8 cellular contexts compared by ENCODE assay signal in genomic region chr2:230865324-230865765, GRCh38. TPM values are rescaled to one million over a fixed set of nuclear protein-coding genes. Genes with fewer than 3 reads are reported as not detected.
A peak's percentile ranks its signal among the peaks of the same experiment; 100 is the strongest.
DNase-seq lines count a peak whose midpoint lies in the region; ATAC-seq and TF ChIP-seq lines count a peak whose summit lies in the region.

No MANE protein-coding gene starts in this region.

- no peaks in the 10 kb centered on the region for H3K27me3 ChIP-seq in CD4-positive, CD25-positive, alpha-beta regulatory T cell (ENCODE audit: control insufficient read depth, insufficient read depth, low read length)
- H3K27me3 ChIP-seq in KMS-11 (ENCODE audit: insufficient read depth, low read depth), result no peaks in the 10 kb centered on the region; the same call in 1 of the 2 replicates
- peaks cover 0 to 7% of the 10 kb centered on the region in 2 donors for H3K27me3 ChIP-seq in duodenal mucosa (ENCODE audit: control insufficient read depth in 1 of 2, insufficient read depth in 2 of 2, low read length in 2 of 2)

- H3K27ac Mint-ChIP-seq in CD4-positive, CD25-positive, alpha-beta regulatory T cell, result peak overlapping the region in 2 of 3 donors; percentile 46 to 71
- peak overlapping the region; percentile 79 for H3K27ac Mint-ChIP-seq in nephron progenitor cell

- TF ChIP-seq CTCF in KMS-11 (conservative IDR thresholded peaks at IDR 0.05; ENCODE audit: low read depth, low read length) (no peak), nephron progenitor cell (IDR thresholded peaks at IDR 0.05) (no peak)

- no peaks in the 10 kb centered on the region for H4K20me1 ChIP-seq in KMS-11 (ENCODE audit: insufficient read depth)

- H3K4me1 ChIP-seq in CD4-positive, CD25-positive, alpha-beta regulatory T cell (ENCODE audit: control insufficient read depth, insufficient read depth, low read length, poor library complexity, severe bottlenecking), result peaks cover 46% of the 10 kb centered on the region
- H3K4me1 ChIP-seq in KMS-11 (ENCODE audit: low read depth, poor library complexity, severe bottlenecking) (peaks cover 50% of the 10 kb centered on the region), duodenal mucosa (ENCODE audit: control insufficient read depth in 1 of 2, insufficient read depth in 2 of 2, low read length in 2 of 2) (peaks cover 20 to 39% of the 10 kb centered on the region in 2 donors)

- no peak for DNase-seq in CD4-positive, CD25-positive, alpha-beta regulatory T cell
- DNase-seq in nephron progenitor cell, result no peak
- DNase-seq in occipital lobe (lab: John Stamatoyannopoulos, UW), result no peak
- DNase-seq in dermis blood vessel endothelial cell, result no peak
- DNase-seq in foreskin melanocyte, result no peak

- H3K4me1 Mint-ChIP-seq in CD4-positive, CD25-positive, alpha-beta regulatory T cell, result peaks cover 5 to 68% (median 26%) of the 10 kb centered on the region in 4 donors
- peaks cover 84% of the 10 kb centered on the region for H3K4me1 Mint-ChIP-seq in nephron progenitor cell

- no peaks in the 10 kb centered on the region for H3K36me3 Mint-ChIP-seq in CD4-positive, CD25-positive, alpha-beta regulatory T cell
- no peaks in the 10 kb centered on the region for H3K36me3 Mint-ChIP-seq in nephron progenitor cell (ENCODE audit: low read depth)

- H3K9me3 Mint-ChIP-seq in CD4-positive, CD25-positive, alpha-beta regulatory T cell, result peaks cover 0 to 2% (median 0%) of the 10 kb centered on the region in 7 donors
- no peaks in the 10 kb centered on the region for H3K9me3 Mint-ChIP-seq in nephron progenitor cell

- H3K36me3 ChIP-seq in CD4-positive, CD25-positive, alpha-beta regulatory T cell (ENCODE audit: control insufficient read depth, insufficient read depth, low read length), result no peaks in the 10 kb centered on the region
- H3K36me3 ChIP-seq in KMS-11 (ENCODE audit: insufficient read depth) (no peaks in the 10 kb centered on the region), duodenal mucosa (ENCODE audit: control insufficient read depth in 1 of 2, insufficient read depth in 2 of 2, low read length in 2 of 2) (no peaks in the 10 kb centered on the region)

- H3K9ac ChIP-seq in KMS-11 (peak overlapping the region; percentile 86), duodenal mucosa (ENCODE audit: low read depth in 1 of 2, low read length in 2 of 2) (peak overlapping the region; percentile 64 to 77)

- peaks cover 62% of the 10 kb centered on the region for H3K79me2 ChIP-seq in KMS-11 (ENCODE audit: insufficient read depth, low read depth)

- H3K4me2 ChIP-seq in KMS-11, result peak overlapping the region; percentile 99

- peak overlapping the region; percentile 57 for H3K4me3 ChIP-seq in CD4-positive, CD25-positive, alpha-beta regulatory T cell (ENCODE audit: low read depth, low read length)
- H3K4me3 ChIP-seq in KMS-11 (IDR thresholded peaks at IDR 0.05; ENCODE audit: insufficient read depth, low read depth, low read length), result no peak overlapping the region
- peak overlapping the region; percentile 82 to 83 for H3K4me3 ChIP-seq in duodenal mucosa (ENCODE audit: low read depth in 1 of 2, low read length in 2 of 2)

- no peaks in the 10 kb centered on the region for H3K9me3 ChIP-seq in CD4-positive, CD25-positive, alpha-beta regulatory T cell (ENCODE audit: control insufficient read depth in 2 of 2, low read length in 2 of 2)
- H3K9me3 ChIP-seq in duodenal mucosa (ENCODE audit: control insufficient read depth in 1 of 2, low read length in 2 of 2), result no peaks in the 10 kb centered on the region

- H3K27ac ChIP-seq in CD4-positive, CD25-positive, alpha-beta regulatory T cell (ENCODE audit: insufficient read depth, low read length, poor library complexity, severe bottlenecking), result peak overlapping the region; percentile 57
- H3K27ac ChIP-seq in KMS-11 (peak overlapping the region; percentile 87), duodenal mucosa (ENCODE audit: low read depth, low read length) (no peak overlapping the region)

- peaks cover 31% of the 10 kb centered on the region for H3K27me3 Mint-ChIP-seq in CD4-positive, CD25-positive, alpha-beta regulatory T cell
- H3K27me3 Mint-ChIP-seq in nephron progenitor cell (ENCODE audit: low read depth, poor library complexity), result peaks cover 3% of the 10 kb centered on the region

- H2AFZ ChIP-seq in KMS-11 (ENCODE audit: low read depth), result no peak overlapping the region

- peak overlapping the region; percentile 86 to 91 (median 88) for H3K4me3 Mint-ChIP-seq in CD4-positive, CD25-positive, alpha-beta regulatory T cell
- H3K4me3 Mint-ChIP-seq in nephron progenitor cell, result peak overlapping the region; percentile 90

- no peak for ATAC-seq in CD4-positive, CD25-positive, alpha-beta regulatory T cell (ENCODE audit: low read depth in 2 of 2)
- no peak for ATAC-seq in GM21528 (IDR thresholded peaks at IDR 0.05; ENCODE audit: low FRiP score, unreplicated experiment)

RNA-seq across cellular contexts. Expression of gene ITM2C, which starts 0.6 kb away (rescaled TPM):
- total RNA-seq in CD4-positive, CD25-positive, alpha-beta regulatory T cell, result 29.3 TPM
- 10 to 100 TPM; 50.5 to 70.3 (median 55.9) TPM for polyA plus RNA-seq in CD4-positive, CD25-positive, alpha-beta regulatory T cell
- 112 TPM for total RNA-seq in occipital lobe
- 38.7 and 69.9 TPM in 2 replicates for total RNA-seq in dermis blood vessel endothelial cell

RNA-seq across cellular contexts. Expression of gene GPR55, which starts 59.7 kb away (rescaled TPM):
- 24.4 TPM for total RNA-seq in CD4-positive, CD25-positive, alpha-beta regulatory T cell
- polyA plus RNA-seq in CD4-positive, CD25-positive, alpha-beta regulatory T cell, result 1 to 10 TPM; 1.6 to 7.1 (median 4.0) TPM
- not detected for total RNA-seq in occipital lobe
- not detected in 2 replicates for total RNA-seq in dermis blood vessel endothelial cell

Comparison
In these comparisons a context has a peak if more than half of its experiments do, and no peak if none do; other contexts are left out.
1. RNA of gene GPR55, which starts 59.7 kb away (total RNA-seq): 24.4 TPM in CD4-positive, CD25-positive, alpha-beta regulatory T cell (single experiment); not detected in occipital lobe (single experiment) and not detected in dermis blood vessel endothelial cell; every median in the first group is over 10 times any median in the second.